Comparison of ENCODE assay signal across 21 cellular contexts in genomic region chr3:15011174-15011573, GRCh38. TPM values are rescaled to one million over a fixed set of nuclear protein-coding genes. Genes with fewer than 3 reads are reported as not detected.
A peak's percentile ranks its signal among the peaks of the same experiment; 100 is the strongest.
DNase-seq lines count a peak whose midpoint lies in the region; ATAC-seq and TF ChIP-seq lines count a peak whose summit lies in the region.
"Had no signal": no experiment of that assay in that cellular context is flagged by ENCODE, and none has a peak within 500 bp of the region (broad histone marks: within the 10 kb centered on the region; RNA-seq: fewer than 3 reads in every experiment).

No MANE protein-coding gene starts in this region.

- no peaks in the 10 kb centered on the region for H3K9me3 Mint-ChIP-seq in activated CD8-positive, alpha-beta memory T cell treated with anti-CD3 and anti-CD28 coated beads, Interleukin-2, amount 10 ng/mL, durations not matched to agents 7 days and 5 days (ENCODE audit: low read depth)
- H3K9me3 Mint-ChIP-seq: activated CD4-positive, alpha-beta T cell treated with anti-CD3 and anti-CD28 coated beads, Interleukin-2, amount 10 ng/mL, durations not matched to agents 7 days and 5 days; HFFc6; naive B cell had no signal

- DNase-seq in activated CD8-positive, alpha-beta memory T cell treated with anti-CD3 and anti-CD28 coated beads, Interleukin-2, amount 10 ng/mL, durations not matched to agents 7 days and 5 days, result no peak
- DNase-seq in activated CD8-positive, alpha-beta memory T cell treated with anti-CD3 and anti-CD28 coated beads, Interleukin-2, amount 50 U/mL, for 4 hours, result no peak
- no peak for DNase-seq in SK-N-SH
- peak; percentile 76 for DNase-seq in epithelial cell of esophagus (ENCODE audit: low read depth)
- no peak for DNase-seq in gastrocnemius medialis
- DNase-seq in mucosa of gallbladder (ENCODE audit: low spot score), result no peak
- no peak for DNase-seq in MV-4-11 (lab: John Stamatoyannopoulos, UW)
- DNase-seq in amniotic stem cell (lab: John Stamatoyannopoulos, UW), result no peak
- DNase-seq: activated CD4-positive, alpha-beta T cell treated with anti-CD3 and anti-CD28 coated beads, Interleukin-2, amount 10 ng/mL, durations not matched to agents 7 days and 5 days; Calu3; dermis blood vessel endothelial cell; foreskin melanocyte; HFFc6; kidney; naive B cell; NCI-H1417; NCI-H524 had no signal

- no peak overlapping the region for H3K4me3 ChIP-seq in SK-N-SH (ENCODE audit: low read depth in 2 of 2, low read length in 1 of 2)
- H3K4me3 ChIP-seq in epithelial cell of esophagus (ENCODE audit: low read length), result no peak overlapping the region
- H3K4me3 ChIP-seq in gastrocnemius medialis, result no peak overlapping the region
- H3K4me3 ChIP-seq: BLaER1, cardiac muscle cell, lung, vagina had no signal

- peaks cover 18% of the 10 kb centered on the region for H3K79me2 ChIP-seq in SK-N-SH (ENCODE audit: insufficient read depth)

- H3K27me3 Mint-ChIP-seq in activated CD8-positive, alpha-beta memory T cell treated with anti-CD3 and anti-CD28 coated beads, Interleukin-2, amount 10 ng/mL, durations not matched to agents 7 days and 5 days, result no peaks in the 10 kb centered on the region
- H3K27me3 Mint-ChIP-seq: activated CD4-positive, alpha-beta T cell treated with anti-CD3 and anti-CD28 coated beads, Interleukin-2, amount 10 ng/mL, durations not matched to agents 7 days and 5 days; naive B cell had no signal

- peaks cover 8% of the 10 kb centered on the region for H3F3A ChIP-seq in SK-N-SH (replicated peaks; ENCODE audit: insufficient read depth)

- CTCF ChIA-PET in activated CD8-positive, alpha-beta memory T cell treated with anti-CD3 and anti-CD28 coated beads, Interleukin-2, amount 10 ng/mL, durations not matched to agents 7 days and 5 days (lab: Charles Lee), result no interaction called here
- CTCF ChIA-PET in SK-N-SH (lab: Yijun Ruan, JAX), result no interaction called here

- H3K9me3 ChIP-seq in SK-N-SH (no peaks in the 10 kb centered on the region), gastrocnemius medialis (no peaks in the 10 kb centered on the region)
- H3K9me3 ChIP-seq: BLaER1, vagina had no signal

- intact Hi-C loops in gastrocnemius medialis (cut with DNase I; ENCODE audit: low total_unique reads), result no loop called here

- WGBS in SK-N-SH (ENCODE audit: low lambda C conversion rate), result 94% methylated on average over 5 of the region's 5 CpGs

- H3K4me1 ChIP-seq in SK-N-SH (ENCODE audit: control insufficient read depth in 1 of 2, insufficient read depth in 2 of 2, low read depth in 1 of 2, low read length in 1 of 2) (peaks cover 3 to 8% of the 10 kb centered on the region in 2 experiments; a peak in 2 of 4 replicates), gastrocnemius medialis (peaks cover 27 to 39% of the 10 kb centered on the region in 2 donors)
- H3K4me1 ChIP-seq: BLaER1, vagina had no signal

- POLR2A ChIA-PET in SK-N-SH (lab: Yijun Ruan, JAX), result no interaction called here

- peaks cover 2% of the 10 kb centered on the region for H3K4me1 Mint-ChIP-seq in activated CD8-positive, alpha-beta memory T cell treated with anti-CD3 and anti-CD28 coated beads, Interleukin-2, amount 10 ng/mL, durations not matched to agents 7 days and 5 days
- H3K4me1 Mint-ChIP-seq: activated CD4-positive, alpha-beta T cell treated with anti-CD3 and anti-CD28 coated beads, Interleukin-2, amount 10 ng/mL, durations not matched to agents 7 days and 5 days had no signal

- H2AFZ ChIP-seq in SK-N-SH (ENCODE audit: low read depth), result no peak overlapping the region

- no peak overlapping the region for H3K27ac Mint-ChIP-seq in activated CD8-positive, alpha-beta memory T cell treated with anti-CD3 and anti-CD28 coated beads, Interleukin-2, amount 10 ng/mL, durations not matched to agents 7 days and 5 days
- H3K27ac Mint-ChIP-seq: activated CD4-positive, alpha-beta T cell treated with anti-CD3 and anti-CD28 coated beads, Interleukin-2, amount 10 ng/mL, durations not matched to agents 7 days and 5 days; HFFc6 had no signal

- TF ChIP-seq CTCF in SK-N-SH (IDR thresholded peaks at IDR 0.05) (no peak), epithelial cell of esophagus (IDR thresholded peaks at IDR 0.05; ENCODE audit: insufficient read depth, low read depth, low read length, missing control alignments) (no peak), gastrocnemius medialis (IDR thresholded peaks at IDR 0.05 in 4 of 5, conservative IDR thresholded peaks at IDR 0.05 in 1 of 5) (no peak)

- no peak overlapping the region for H3K27ac ChIP-seq in SK-N-SH (ENCODE audit: low read depth in 2 of 2, low read length in 1 of 2)
- peak overlapping the region in 3 of 4 donors; percentile 57 to 68 (median 63) for H3K27ac ChIP-seq in gastrocnemius medialis
- H3K27ac ChIP-seq: BLaER1, cardiac muscle cell, vagina had no signal

- ATAC-seq in activated CD8-positive, alpha-beta memory T cell treated with anti-CD3 and anti-CD28 coated beads, Interleukin-2, amount 10 ng/mL, durations not matched to agents 7 days and 5 days, result peak; percentile 20
- peak; percentile 10 to 23 for ATAC-seq in gastrocnemius medialis

- H3K27me3 ChIP-seq in SK-N-SH (ENCODE audit: insufficient read depth), result no peaks in the 10 kb centered on the region
- H3K27me3 ChIP-seq in gastrocnemius medialis, result no peaks in the 10 kb centered on the region
- H3K27me3 ChIP-seq: BLaER1, cardiac muscle cell, vagina had no signal

- TF ChIP-seq POLR2A in gastrocnemius medialis (IDR thresholded peaks at IDR 0.05), result no peak

- in situ Hi-C loops in gastrocnemius medialis (cut with MboI; ENCODE audit: low sequenced_read_pairs in 4 of 4), result no loop called here

- no peak overlapping the region for H3K4me3 Mint-ChIP-seq in activated CD8-positive, alpha-beta memory T cell treated with anti-CD3 and anti-CD28 coated beads, Interleukin-2, amount 10 ng/mL, durations not matched to agents 7 days and 5 days
- H3K4me3 Mint-ChIP-seq: activated CD4-positive, alpha-beta T cell treated with anti-CD3 and anti-CD28 coated beads, Interleukin-2, amount 10 ng/mL, durations not matched to agents 7 days and 5 days; HFFc6; naive B cell had no signal

- TF ChIP-seq RAD21 in SK-N-SH (IDR thresholded peaks at IDR 0.05; ENCODE audit: low read length), result no peak

- no peaks in the 10 kb centered on the region for H3K9me2 ChIP-seq in SK-N-SH

- peaks cover 30% of the 10 kb centered on the region for H3K36me3 Mint-ChIP-seq in activated CD8-positive, alpha-beta memory T cell treated with anti-CD3 and anti-CD28 coated beads, Interleukin-2, amount 10 ng/mL, durations not matched to agents 7 days and 5 days

- no peak for TF ChIP-seq EP300 in SK-N-SH (IDR thresholded peaks at IDR 0.05; ENCODE audit: borderline replicate concordance in 1 of 2, low read depth in 1 of 2, low read length in 1 of 2)

- no peak overlapping the region for H3K4me2 ChIP-seq in SK-N-SH
- H3K4me2 ChIP-seq: BLaER1 had no signal

- 0 out of 2 replicates have a peak, but pooled peaks cover 4% of the 10 kb centered on the region for H4K20me1 ChIP-seq in SK-N-SH (ENCODE audit: insufficient read depth)

- H3K9ac ChIP-seq in SK-N-SH, result no peak overlapping the region
- H3K9ac ChIP-seq: BLaER1 had no signal

- H3K36me3 ChIP-seq in SK-N-SH (replicated peaks in 1 of 2; ENCODE audit: control insufficient read depth in 1 of 2, insufficient read depth in 2 of 2, low read length in 1 of 2) (peaks cover 34 to 53% of the 10 kb centered on the region in 2 experiments), gastrocnemius medialis (peaks cover 0 to 12% of the 10 kb centered on the region in 2 donors)

TF ChIP-seq in SK-N-SH, 30 proteins besides CTCF, POLR2A, EP300 and RAD21:
- TF ChIP-seq PBX3 (IDR thresholded peaks at IDR 0.05) (0 out of 2 replicates have a peak, but pooled peaks have one; percentile 16), FOXM1 (IDR thresholded peaks at IDR 0.05; ENCODE audit: low read depth) (no peak), TCF12 (IDR thresholded peaks at IDR 0.05) (peak; percentile 30; the same call in 1 of the 2 replicates)
TF ChIP-seq in SK-N-SH: peak in this region for 2.

RNA-seq across cellular contexts. Expression of gene MRPS25, which starts 53.9 kb away (rescaled TPM):
- 10 to 100 TPM; 65.3 to 66.9 TPM for total RNA-seq in activated CD8-positive, alpha-beta memory T cell treated with anti-CD3 and anti-CD28 coated beads, Interleukin-2, amount 10 ng/mL, durations not matched to agents 7 days and 5 days
- polyA plus RNA-seq in SK-N-SH (2012; rRNA removed), result 41.5 and 46.4 TPM in 2 replicates
- 26.7 and 27.9 TPM in 2 replicates for polyA plus RNA-seq in SK-N-SH (2012; cell fraction: cytosol; rRNA removed)
- polyA plus RNA-seq in SK-N-SH (2012; cell fraction: nucleus; rRNA removed), result 157 and 221 TPM in 2 replicates
- total RNA-seq in gastrocnemius medialis (10 to 100 TPM; 71.4 to 88.6 (median 73.9) TPM), mucosa of gallbladder (48.8 TPM)

Comparison
In these comparisons a context has a peak if more than half of its experiments do, and no peak if none do; other contexts are left out.
1. H3K27ac ChIP-seq: peak in gastrocnemius medialis (3 of 4); none in SK-N-SH (0 of 2).